Comparison of ENCODE assay signal across 24 cellular contexts in the genomic region with DNA sequence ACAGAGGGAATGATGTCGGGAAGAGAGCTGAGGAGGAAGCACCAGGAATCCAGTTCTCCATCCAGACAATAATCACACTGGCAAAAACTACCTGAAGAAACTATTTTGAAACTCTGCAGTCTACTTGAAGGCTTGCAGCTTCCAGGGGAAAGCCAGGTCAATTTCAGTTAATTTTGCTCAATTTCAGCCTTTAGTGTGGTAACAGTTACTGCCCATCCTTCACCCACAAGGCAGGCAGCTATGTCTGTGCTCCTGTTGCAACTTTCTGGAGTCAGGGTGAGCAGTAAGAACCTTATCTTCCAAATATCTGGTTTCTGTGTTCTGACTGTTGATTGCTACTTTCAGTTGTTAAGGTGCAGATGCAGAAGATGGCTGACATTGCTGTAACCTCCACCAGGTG.
"Had no signal": no experiment of that assay in that cellular context is flagged by ENCODE, and none has a peak within 500 bp of the region (broad histone marks: within the 10 kb centered on the region; RNA-seq: fewer than 3 reads in every experiment).

No MANE protein-coding gene starts in this region.

- H3K4me1 ChIP-seq: body of pancreas had no signal

- H3K4me3 ChIP-seq: ascending aorta, body of pancreas, MG63, SJSA1 had no signal

- ATAC-seq: activated CD8-positive, alpha-beta memory T cell treated with anti-CD3 and anti-CD28 coated beads, Interleukin-2, amount 10 ng/mL, durations not matched to agents 7 days and 5 days; activated naive CD4-positive, alpha-beta T cell treated with anti-CD3 and anti-CD28 coated beads, Interleukin-2, amount 50 U/mL, for 72 hours; activated naive CD8-positive, alpha-beta T cell treated with anti-CD3 and anti-CD28 coated beads, Interleukin-2, amount 50 U/mL, for 24 hours; body of pancreas; Right ventricle myocardium inferior; SK-N-SH treated with all-trans-retinoic acid at 6 μM for 48 hours; T-helper 17 cell; WTC11 had no signal

- H3K27ac ChIP-seq: ascending aorta, body of pancreas, SJSA1 had no signal

- DNase-seq: activated CD4-positive, alpha-beta T cell treated with anti-CD3 and anti-CD28 coated beads for 48 hours; activated CD4-positive, alpha-beta T cell treated with anti-CD3 and anti-CD28 coated beads, Interleukin-2, amount 50 U/mL, for 48 hours; activated CD4-positive, CD25-positive, alpha-beta regulatory T cell treated with anti-CD3 and anti-CD28 coated beads, Interleukin-2, amount 50 U/mL, for 72 hours; activated CD8-positive, alpha-beta memory T cell treated with anti-CD3 and anti-CD28 coated beads, Interleukin-2, amount 10 ng/mL, durations not matched to agents 7 days and 5 days; activated effector memory CD4-positive, alpha-beta T cell treated with Interleukin-2 at 50 U/mL for 16 hours; activated naive CD4-positive, alpha-beta T cell; activated naive CD8-positive, alpha-beta T cell treated with anti-CD3 and anti-CD28 coated beads, Interleukin-2, amount 50 U/mL, for 24 hours; activated T-cell treated with anti-CD3 and anti-CD28 coated beads, Interleukin-2, amount 50 U/mL, for 24 hours; amniotic stem cell; body of pancreas; MG63; NCI-H146; NCI-H187 treated with DMSO at 0.1 percent for 48 hours; NCI-H2081 treated with DMSO at 0.1 percent for 48 hours; NCI-H446; NCI-H524; T-helper 17 cell; T-helper 9 cell had no signal

- H3K36me3 ChIP-seq: ascending aorta, MG63, SJSA1 had no signal

- H3K27me3 ChIP-seq: ascending aorta, body of pancreas, MG63, SJSA1 had no signal
